12 cellular contexts compared by ENCODE assay signal in the genomic region with DNA sequence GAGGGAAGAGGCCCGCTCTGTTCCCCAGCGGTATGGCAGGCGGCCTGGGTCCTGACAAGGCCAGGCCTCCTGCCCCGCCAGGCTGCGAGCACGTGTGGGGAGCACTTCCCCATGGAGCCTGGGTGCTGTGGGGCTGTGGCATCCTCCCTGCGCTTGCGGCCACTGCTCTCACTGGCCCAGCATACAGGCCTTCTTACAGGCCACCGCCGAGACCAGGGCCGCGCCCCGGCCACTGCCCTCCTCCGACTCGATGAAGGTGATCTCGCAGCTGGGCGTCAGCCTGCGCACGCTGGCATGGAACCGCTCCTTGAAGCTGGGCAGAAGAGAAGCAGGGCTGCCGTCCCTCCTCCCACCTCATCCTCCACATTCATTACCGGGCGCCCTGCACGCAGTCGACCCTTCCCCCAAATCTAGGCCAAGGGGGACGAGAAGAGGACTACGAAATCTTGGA. TPM values are rescaled to one million over a fixed set of nuclear protein-coding genes. Genes with fewer than 3 reads are reported as not detected.
DNase-seq lines count a peak whose midpoint lies in the region; ATAC-seq and TF ChIP-seq lines count a peak whose summit lies in the region.
"Had no signal": no experiment of that assay in that cellular context is flagged by ENCODE, and none has a peak within 500 bp of the region (broad histone marks: within the 10 kb centered on the region; RNA-seq: fewer than 3 reads in every experiment).

No MANE protein-coding gene starts in this region.

- H3K9me3 Mint-ChIP-seq in CD4-positive, alpha-beta T cell: no peaks in the 10 kb centered on the region

- no peak overlapping the region for H3K4ac ChIP-seq in trophoblast cell (ENCODE audit: low read depth, low read length)

- no peaks in the 10 kb centered on the region for H3K36me3 Mint-ChIP-seq in CD4-positive, alpha-beta T cell (ENCODE audit: low read depth)

- H3K4me1 ChIP-seq in HUES6 (ENCODE audit: control insufficient read depth, insufficient read depth, low read length): peaks cover 36% of the 10 kb centered on the region
- peaks cover 15 to 35% of the 10 kb centered on the region in 2 experiments for H3K4me1 ChIP-seq in trophoblast cell (ENCODE audit: control insufficient read depth in 1 of 2, insufficient read depth in 2 of 2, low read length in 2 of 2)
- no peaks in the 10 kb centered on the region for H3K4me1 ChIP-seq in prostate gland (replicated peaks)
- no peaks in the 10 kb centered on the region for H3K4me1 ChIP-seq in Karpas-422 (ENCODE audit: low read length)
- H3K4me1 ChIP-seq: pancreas had no signal

- H3K4me1 Mint-ChIP-seq in CD4-positive, alpha-beta T cell (ENCODE audit: low read depth): peaks cover 7% of the 10 kb centered on the region

- no peak overlapping the region for H4K8ac ChIP-seq in trophoblast cell (ENCODE audit: low read depth, low read length)

- no peak overlapping the region for H2AFZ ChIP-seq in trophoblast cell (ENCODE audit: insufficient read depth, low read length, poor library complexity)
- H2AFZ ChIP-seq in Karpas-422 (ENCODE audit: low read length): no peak overlapping the region

- H3K27me3 ChIP-seq in CD4-positive, alpha-beta T cell (ENCODE audit: control insufficient read depth, insufficient read depth, low read length): no peaks in the 10 kb centered on the region
- H3K27me3 ChIP-seq in HUES6 (ENCODE audit: control insufficient read depth, insufficient read depth, low read length) (peaks cover 31% of the 10 kb centered on the region), trophoblast cell (ENCODE audit: insufficient read depth, low read length) (peaks cover 14% of the 10 kb centered on the region), prostate gland (replicated peaks; ENCODE audit: insufficient read depth) (no peaks in the 10 kb centered on the region), Karpas-422 (ENCODE audit: low read length) (no peaks in the 10 kb centered on the region)
- H3K27me3 ChIP-seq: pancreas had no signal

- no peak overlapping the region for H4K12ac ChIP-seq in trophoblast cell (ENCODE audit: low read depth, low read length)

- no peak overlapping the region for H2BK5ac ChIP-seq in trophoblast cell (ENCODE audit: low read depth, low read length, poor library complexity)

- no peak overlapping the region for H2AK5ac ChIP-seq in trophoblast cell (ENCODE audit: low read length)

- no peaks in the 10 kb centered on the region for H3K9me2 ChIP-seq in Karpas-422 (replicated peaks; ENCODE audit: insufficient read depth, low read length)

- H3K27ac Mint-ChIP-seq in CD4-positive, alpha-beta T cell: peak overlapping the region; percentile 79

- no peak for TF ChIP-seq POLR2A in prostate gland (IDR thresholded peaks at IDR 0.05)

- no peaks in the 10 kb centered on the region for H3K36me3 ChIP-seq in HUES6 (ENCODE audit: control insufficient read depth, insufficient read depth, low read length)
- H3K36me3 ChIP-seq in trophoblast cell (ENCODE audit: control insufficient read depth in 1 of 2, insufficient read depth in 2 of 2, low read length in 2 of 2): no peaks in the 10 kb centered on the region
- H3K36me3 ChIP-seq in prostate gland: no peaks in the 10 kb centered on the region
- H3K36me3 ChIP-seq in Karpas-422 (ENCODE audit: insufficient read depth, low read length): no peaks in the 10 kb centered on the region
- H3K36me3 ChIP-seq: pancreas had no signal

- H2BK12ac ChIP-seq in trophoblast cell (ENCODE audit: low read length): no peak overlapping the region

- peaks cover 9% of the 10 kb centered on the region for H3K79me1 ChIP-seq in trophoblast cell (ENCODE audit: low read length)

- no peaks in the 10 kb centered on the region for H4K20me1 ChIP-seq in Karpas-422 (ENCODE audit: insufficient read depth, low read depth, low read length)

- no peak overlapping the region for H3K18ac ChIP-seq in trophoblast cell (ENCODE audit: low read length)

- WGBS in trophoblast cell (ENCODE audit: extremely low coverage, insufficient coverage, insufficient read length): no CpG with 5 or more reads among the region's 27 CpGs
- WGBS in prostate gland: 76% methylated on average over 23 of the region's 27 CpGs

- CTCF ChIA-PET in CD4-positive, alpha-beta T cell (lab: Charles Lee): no interaction called here

- H3K9ac ChIP-seq in HUES6 (ENCODE audit: low read length) (no peak overlapping the region), trophoblast cell (ENCODE audit: low read length) (no peak overlapping the region), Karpas-422 (ENCODE audit: low read length) (no peak overlapping the region)

- POLR2A ChIA-PET in CD4-positive, alpha-beta T cell (lab: Charles Lee): interaction anchor here (1.1 kb wide), 1 partner anchor 64 kb away, joined by 4 read pairs; no protein-coding TSS in a partner anchor

- TF ChIP-seq CTCF in CD4-positive, alpha-beta T cell (IDR thresholded peaks at IDR 0.05): no peak
- TF ChIP-seq CTCF in epithelial cell of esophagus (IDR thresholded peaks at IDR 0.05; ENCODE audit: insufficient read depth, low read depth, low read length, missing control alignments) (no peak), prostate gland (IDR thresholded peaks at IDR 0.05) (no peak)

- H3K27me3 Mint-ChIP-seq in CD4-positive, alpha-beta T cell: no peaks in the 10 kb centered on the region

- H3K27ac ChIP-seq in CD4-positive, alpha-beta T cell (ENCODE audit: low read depth, low read length): no peak overlapping the region
- H3K27ac ChIP-seq in HUES6 (ENCODE audit: low read depth, low read length) (no peak overlapping the region), trophoblast cell (ENCODE audit: low read depth, low read length) (no peak overlapping the region), prostate gland (no peak overlapping the region), Karpas-422 (ENCODE audit: low read length) (no peak overlapping the region)
- H3K27ac ChIP-seq: epithelial cell of prostate, pancreas had no signal

- H2BK120ac ChIP-seq in trophoblast cell (ENCODE audit: insufficient read depth, low read length, poor library complexity): no peak overlapping the region

- no peaks in the 10 kb centered on the region for H3K9me3 ChIP-seq in CD4-positive, alpha-beta T cell (ENCODE audit: control insufficient read depth, low read length)
- H3K9me3 ChIP-seq in HUES6 (ENCODE audit: control insufficient read depth, insufficient read depth, low read depth, low read length) (no peaks in the 10 kb centered on the region), trophoblast cell (ENCODE audit: insufficient read depth, low read depth, low read length) (peaks cover 12% of the 10 kb centered on the region), prostate gland (no peaks in the 10 kb centered on the region), Karpas-422 (ENCODE audit: low read length) (no peaks in the 10 kb centered on the region)
- H3K9me3 ChIP-seq: pancreas had no signal

- ATAC-seq in CD4-positive, alpha-beta T cell (ENCODE audit: poor library complexity): no peak
- ATAC-seq: PC-3 had no signal

- intact Hi-C loops in CD4-positive, alpha-beta T cell (cut with DNase I, micrococcal nuclease): loop anchor here in 1 of 2 experiments (2.0 kb wide), 1 partner anchor 60 kb away; no protein-coding TSS in a partner anchor
- intact Hi-C loops in prostate gland (cut with DNase I): no loop called here

- H4K91ac ChIP-seq in trophoblast cell (ENCODE audit: low read depth, low read length): no peak overlapping the region

- H3K23ac ChIP-seq in trophoblast cell (ENCODE audit: low read length): no peak overlapping the region

- H3K4me3 ChIP-seq in HUES6 (ENCODE audit: low read depth, low read length) (peak overlapping the region; percentile 72), epithelial cell of esophagus (ENCODE audit: low read length) (peak overlapping the region; percentile 34), trophoblast cell (ENCODE audit: low read depth, low read length) (no peak overlapping the region), prostate gland (no peak overlapping the region), Karpas-422 (ENCODE audit: low read length) (no peak overlapping the region)

- no peaks in the 10 kb centered on the region for H3K79me2 ChIP-seq in trophoblast cell (ENCODE audit: control insufficient read depth, insufficient read depth, low read length, poor library complexity)
- H3K79me2 ChIP-seq in Karpas-422 (ENCODE audit: low read length): no peaks in the 10 kb centered on the region

- peak in 1 of 10 experiments; percentile 31 for DNase-seq in CD4-positive, alpha-beta T cell
- DNase-seq in epithelial cell of esophagus (ENCODE audit: low read depth) (no peak), trophoblast cell (no peak), prostate gland (ENCODE audit: low spot score) (no peak), dedifferentiated amniotic fluid mesenchymal stem cell (ENCODE audit: extremely low spot score) (no peak), Karpas-422 (no peak)
- DNase-seq: DMS 273 treated with DMSO at 0.1 percent for 48 hours, NCI-H2029 treated with DMSO at 0.1 percent for 48 hours, PC-3 had no signal

- no peak overlapping the region for H3K14ac ChIP-seq in trophoblast cell (ENCODE audit: low read length)

- H3K4me2 ChIP-seq in trophoblast cell (ENCODE audit: low read length): peak overlapping the region; percentile 33
- no peak overlapping the region for H3K4me2 ChIP-seq in Karpas-422 (ENCODE audit: low read depth, low read length, poor library complexity, severe bottlenecking)

- peak overlapping the region; percentile 77 for H3K4me3 Mint-ChIP-seq in CD4-positive, alpha-beta T cell

RNA-seq across cellular contexts. Expression of a gene that starts 3.9 kb away (rescaled TPM):
- not detected for total RNA-seq in CD4-positive, alpha-beta T cell
- polyA plus RNA-seq in trophoblast cell (2013): 146 and 148 TPM in 2 replicates
- total RNA-seq in prostate gland: not detected
- not detected in 2 replicates for total RNA-seq in Karpas-422 (2014; rRNA removed; shearing (Covaris generic); ENCODE audit: low replicate concordance)
- total RNA-seq: PC-3 had no signal

RNA-seq across cellular contexts. Expression of a gene that starts 21.6 kb away (rescaled TPM):
- 10 to 100 TPM; 45.2 to 48.3 TPM for total RNA-seq in CD4-positive, alpha-beta T cell
- 57.4 and 61.4 TPM in 2 replicates for polyA plus RNA-seq in trophoblast cell (2013)
- 10 to 100 TPM; 53.1 to 65.9 TPM for total RNA-seq in prostate gland
- total RNA-seq in Karpas-422 (2014; rRNA removed; shearing (Covaris generic); ENCODE audit: low replicate concordance): 165 and 217 TPM in 2 replicates

RNA-seq across cellular contexts. Expression of a gene that starts 40.8 kb away (rescaled TPM):
- total RNA-seq in CD4-positive, alpha-beta T cell: 10 to 100 TPM; 20.3 to 21.3 TPM
- 31.3 and 31.8 TPM in 2 replicates for polyA plus RNA-seq in trophoblast cell (2013)
- total RNA-seq in prostate gland: 100 to 1,000 TPM in 1 of 2 donors, 10 to 100 TPM in 1; 40.4 to 219 TPM
- total RNA-seq in Karpas-422 (2014; rRNA removed; shearing (Covaris generic); ENCODE audit: low replicate concordance): 5.9 TPM in 1 of 2 replicates, not detected in the other
- total RNA-seq: PC-3 had no signal

RNA-seq across cellular contexts. Expression of a gene that starts 44.2 kb away (rescaled TPM):
- total RNA-seq in CD4-positive, alpha-beta T cell: under 1 TPM; 0.47 to 0.71 TPM
- 0.34 and 0.35 TPM in 2 replicates for polyA plus RNA-seq in trophoblast cell (2013)
- total RNA-seq in prostate gland: 1 to 10 TPM in 1 of 2 donors, under 1 TPM in 1; 0.91 to 2.7 TPM
- not detected in 2 replicates for total RNA-seq in Karpas-422 (2014; rRNA removed; shearing (Covaris generic); ENCODE audit: low replicate concordance)
- total RNA-seq: PC-3 had no signal

RNA-seq across cellular contexts. Expression of a gene that starts 55.8 kb away (rescaled TPM):
- 10 to 100 TPM; 85.0 to 86.4 TPM for total RNA-seq in CD4-positive, alpha-beta T cell
- 122 and 127 TPM in 2 replicates for polyA plus RNA-seq in trophoblast cell (2013)
- total RNA-seq in prostate gland: 10 to 100 TPM; 63.5 to 68.4 TPM
- 63.1 and 88.6 TPM in 2 replicates for total RNA-seq in Karpas-422 (2014; rRNA removed; shearing (Covaris generic); ENCODE audit: low replicate concordance)

Comparison
In these comparisons a context has a peak if more than half of its experiments do, and no peak if none do; other contexts are left out.
1. H3K4me3 ChIP-seq: peak in HUES6 (single experiment) and epithelial cell of esophagus (single experiment); none in trophoblast cell (single experiment), prostate gland (0 of 2) and Karpas-422 (single experiment).